ENCODE assay signal across 17 cellular contexts in genomic region chr3:192890348-192891335, GRCh38. TPM values are rescaled to one million over a fixed set of nuclear protein-coding genes. Genes with fewer than 3 reads are reported as not detected.
DNase-seq lines count a peak whose midpoint lies in the region; ATAC-seq, FAIRE-seq and TF ChIP-seq lines count a peak whose summit lies in the region.
"Had no signal": no experiment of that assay in that cellular context is flagged by ENCODE, and none has a peak within 500 bp of the region (broad histone marks: within the 10 kb centered on the region; RNA-seq: fewer than 3 reads in every experiment).

No MANE protein-coding gene starts in this region.

- H4K8ac ChIP-seq in H9 (replicated peaks; ENCODE audit: insufficient read length, low read depth, low read length) = no peak overlapping the region

- TF ChIP-seq CTCF in Calu3 (IDR thresholded peaks at IDR 0.05; ENCODE audit: unreplicated experiment) (no peak), H9 (conservative IDR thresholded peaks at IDR 0.05) (no peak), foreskin keratinocyte (conservative IDR thresholded peaks at IDR 0.05) (no peak), HepG2 (CRISPR knock-in tag; IDR thresholded peaks at IDR 0.05) (no peak)

- TF ChIP-seq RAD21 in HepG2 (CRISPR knock-in tag; IDR thresholded peaks at IDR 0.05) = no peak

- H3K79me1 ChIP-seq in H9 (ENCODE audit: insufficient read depth, low read depth, low read length, poor library complexity, severe bottlenecking) = peaks cover 3% of the 10 kb centered on the region

- no peak overlapping the region for H3K4me3 ChIP-seq in HepG2 (replicated peaks in 1 of 3; ENCODE audit: insufficient read depth in 1 of 3, low read depth in 2 of 3, low read length in 3 of 3)
- H3K4me3 ChIP-seq: dorsolateral prefrontal cortex, lower lobe of right lung, sigmoid colon, stomach had no signal

- in situ Hi-C loops in HepG2 (cut with HindIII; ENCODE audit: extremely low pct_ligation_motif_present, low pct_unique_long_range_greater_than_20kb) = no loop called here

- H3K4me2 ChIP-seq in H9 (ENCODE audit: insufficient read depth, insufficient read length, low read length) (no peak overlapping the region), HepG2 (ENCODE audit: low read depth, low read length) (no peak overlapping the region)

- H3K4me1 Mint-ChIP-seq in Calu3 (ENCODE audit: low read depth, unreplicated experiment) (peaks cover 99% of the 10 kb centered on the region), H9 (peaks cover 75% of the 10 kb centered on the region in 2 experiments)

- H3K9ac ChIP-seq in H9 (ENCODE audit: extremely low read depth, insufficient read length, low read length) (no peak overlapping the region), HepG2 (ENCODE audit: insufficient read depth, low read depth, low read length) (no peak overlapping the region)

- H3K9me3 Mint-ChIP-seq in Calu3 (ENCODE audit: low read depth, unreplicated experiment) (no peaks in the 10 kb centered on the region), H9 (no peaks in the 10 kb centered on the region; a peak in 1 of 5 replicates)

- no peaks in the 10 kb centered on the region for H3K23me2 ChIP-seq in H9 (ENCODE audit: insufficient read length, low read depth, low read length, poor library complexity, severe bottlenecking)

- H3K27me3 ChIP-seq in H9 (ENCODE audit: insufficient read depth, low read length) (no peaks in the 10 kb centered on the region), foreskin keratinocyte (no peaks in the 10 kb centered on the region), HepG2 (ENCODE audit: control insufficient read depth in 1 of 2, insufficient read depth in 2 of 2, low read length in 2 of 2) (no peaks in the 10 kb centered on the region)
- H3K27me3 ChIP-seq: dorsolateral prefrontal cortex, sigmoid colon, stomach had no signal

- POLR2A ChIA-PET in HepG2 (lab: Yijun Ruan, JAX) = no interaction called here

- DNase-seq in Calu3 (no peak), H9 (no peak), RCC 7860 (ENCODE audit: low spot score) (no peak), foreskin keratinocyte (no peak), erythroblast (lab: John Stamatoyannopoulos, UW) (no peak), HepG2 (ENCODE audit: low spot score) (no peak), AG08395 (ENCODE audit: low spot score) (no peak)
- DNase-seq: activated CD4-positive, alpha-beta T cell treated with anti-CD3 and anti-CD28 coated beads for 1 hour; activated T-cell treated with anti-CD3 and anti-CD28 coated beads, Interleukin-2, amount 50 U/mL, for 48 hours; aorta; C1 segment of cervical spinal cord; dorsolateral prefrontal cortex; lower lobe of right lung; NCI-H2029; sigmoid colon; stomach had no signal

- TF ChIP-seq EP300 in HepG2 (IDR thresholded peaks at IDR 0.05; ENCODE audit: low read depth in 2 of 2, low read length in 2 of 2) (no peak), HepG2 (CRISPR knock-in tag; IDR thresholded peaks at IDR 0.05; ENCODE audit: borderline replicate concordance) (no peak)

- H4K5ac ChIP-seq in H9 (ENCODE audit: insufficient read length, low read depth, low read length) = no peak overlapping the region

- H3K18ac ChIP-seq in H9 (ENCODE audit: insufficient read length, low read depth, low read length) = no peak overlapping the region

- H3K4me1 ChIP-seq in H9 (ENCODE audit: insufficient read depth, low read length) (peaks cover 23% of the 10 kb centered on the region), foreskin keratinocyte (peaks cover 56% of the 10 kb centered on the region), HepG2 (ENCODE audit: insufficient read depth, low read length) (peaks cover 64% of the 10 kb centered on the region)

- no peak overlapping the region for H4K91ac ChIP-seq in H9 (ENCODE audit: insufficient read length, low read depth, low read length)

- no peaks in the 10 kb centered on the region for H3K36me3 ChIP-seq in HepG2 (replicated peaks in 1 of 2; ENCODE audit: control insufficient read depth in 1 of 2, insufficient read depth in 2 of 2, low read length in 2 of 2)
- H3K36me3 ChIP-seq: lower lobe of right lung, sigmoid colon, stomach had no signal

- H3K23ac ChIP-seq in H9 (ENCODE audit: insufficient read length, low read depth, low read length) = no peak overlapping the region

- H3K27me3 Mint-ChIP-seq in Calu3 (ENCODE audit: unreplicated experiment) = no peaks in the 10 kb centered on the region
- H3K27me3 Mint-ChIP-seq in H9 (ENCODE audit: low read depth) = no peaks in the 10 kb centered on the region

- no peak overlapping the region for H3K56ac ChIP-seq in H9 (ENCODE audit: insufficient read length, low read depth, low read length)

- intact Hi-C loops in Calu3 (cut with micrococcal nuclease; ENCODE audit: unreplicated experiment) (no loop called here), HepG2 (cut with micrococcal nuclease; ENCODE audit: unreplicated experiment) (loop anchor here (10.0 kb wide), 1 partner anchor 704 kb away; the partner anchor contains the start of gene OPA1)

- H3K27ac ChIP-seq in H9 (ENCODE audit: insufficient read length, low read depth, low read length) (no peak overlapping the region), foreskin keratinocyte (peak overlapping the region; percentile 97), HepG2 (ENCODE audit: extremely low read length, insufficient read depth, low read length) (no peak overlapping the region)
- H3K27ac ChIP-seq: dorsolateral prefrontal cortex, lower lobe of right lung had no signal

- no peaks in the 10 kb centered on the region for H4K20me1 ChIP-seq in H9 (ENCODE audit: control insufficient read depth, insufficient read depth, insufficient read length)
- no peaks in the 10 kb centered on the region for H4K20me1 ChIP-seq in HepG2 (ENCODE audit: insufficient read depth, low read length)

- CTCF ChIA-PET in Calu3 (lab: Charles Lee) = interaction anchor here (0.7 to 2.8 kb wide), 8 partner anchors 9 to 567 kb away, joined by 3 to 35 read pairs (median 3); partner anchors contain the start of gene MB21D2
- CTCF ChIA-PET in HepG2 (lab: Yijun Ruan, JAX; ENCODE audit: low intra/inter-chr PET ratio, low total read pairs) = no interaction called here

- no peak overlapping the region for H2BK12ac ChIP-seq in H9 (ENCODE audit: insufficient read length, low read depth, low read length)

- BruUV-seq in Calu3 (replicated peaks; lab: Mats Ljungman, UMichigan) (no TSS peak), HepG2 (replicated peaks; lab: Mats Ljungman, UMichigan) (no TSS peak)

- FAIRE-seq in RCC 7860 (lab: Jason Lieb, UNC) = peak; percentile 10
- FAIRE-seq in HepG2 (lab: Jason Lieb, UNC) = no peak

- H2BK20ac ChIP-seq in H9 (ENCODE audit: low read depth, low read length, poor library complexity, severe bottlenecking) = no peak overlapping the region

- no peak overlapping the region for H2AK5ac ChIP-seq in H9 (ENCODE audit: insufficient read length, low read length)

- H3K14ac ChIP-seq in H9 (ENCODE audit: insufficient read depth, low read length) = no peak overlapping the region

- peak overlapping the region; percentile 88 for H3K27ac Mint-ChIP-seq in Calu3 (ENCODE audit: unreplicated experiment)
- H3K27ac Mint-ChIP-seq in H9 = peak overlapping the region; percentile 10 to 54 (median 49); a peak in 3 of 7 replicates

- no peak overlapping the region for H3T11ph ChIP-seq in H9 (ENCODE audit: low read length)

- peaks cover 14% of the 10 kb centered on the region; the same call in 1 of the 2 replicates for H3K79me2 ChIP-seq in H9 (ENCODE audit: insufficient read depth, low read length)
- H3K79me2 ChIP-seq in HepG2 (ENCODE audit: insufficient read depth, low read length) = no peaks in the 10 kb centered on the region

- no peak overlapping the region for H3K4ac ChIP-seq in H9 (ENCODE audit: low read depth, low read length)

- H3K36me3 Mint-ChIP-seq in Calu3 (ENCODE audit: insufficient read depth, unreplicated experiment) = peaks cover 54% of the 10 kb centered on the region
- H3K36me3 Mint-ChIP-seq in H9 (ENCODE audit: insufficient read depth in 1 of 3, low read depth in 3 of 3) = no peaks in the 10 kb centered on the region; a peak in 1 of 7 replicates

- TF ChIP-seq POLR2A in erythroblast (IDR thresholded peaks at IDR 0.05; ENCODE audit: low read length) (no peak), HepG2 (IDR thresholded peaks at IDR 0.05; ENCODE audit: insufficient read depth in 1 of 2, low read depth in 2 of 2, low read length in 2 of 2) (no peak)

- no peak overlapping the region for H2BK120ac ChIP-seq in H9 (ENCODE audit: low read depth, low read length, poor library complexity, severe bottlenecking)

- no peak for ATAC-seq in foreskin keratinocyte
- ATAC-seq in HepG2 = no peak
- no peak for ATAC-seq in GM18907 (IDR thresholded peaks at IDR 0.05; ENCODE audit: unreplicated experiment)
- ATAC-seq: lower lobe of right lung had no signal

- H3K9me3 ChIP-seq in H9 (ENCODE audit: control insufficient read depth, low read depth, low read length) (no peaks in the 10 kb centered on the region), HepG2 (ENCODE audit: low read length) (no peaks in the 10 kb centered on the region)
- H3K9me3 ChIP-seq: lower lobe of right lung, sigmoid colon, stomach had no signal

- no peak overlapping the region for H2BK5ac ChIP-seq in H9 (ENCODE audit: insufficient read length, low read length)

- no peak overlapping the region for H2AFZ ChIP-seq in H9 (ENCODE audit: low read length)
- H2AFZ ChIP-seq in HepG2 (ENCODE audit: low read length) = no peak overlapping the region

- H2BK15ac ChIP-seq in H9 (ENCODE audit: low read depth, low read length) = no peak overlapping the region

- no CpG with 5 or more reads among the region's 13 CpGs for WGBS in H9 (ENCODE audit: extremely low coverage, insufficient read length, low lambda C conversion rate)
- 91% methylated on average over 13 of the region's 13 CpGs for WGBS in HepG2 (ENCODE audit: low lambda C conversion rate)

- H3K4me3 Mint-ChIP-seq in Calu3 (ENCODE audit: low read depth, unreplicated experiment) = peak overlapping the region; percentile 28
- no peak overlapping the region for H3K4me3 Mint-ChIP-seq in H9

RNA-seq across cellular contexts. Expression of gene MB21D2, which starts 27.0 kb away (rescaled TPM):
- total RNA-seq in Calu3 (2022) (11.9 and 12.6 TPM in 2 replicates), H9 (2021) (19.1 and 20.8 TPM in 2 replicates), foreskin keratinocyte (16.4 and 16.5 TPM in 2 replicates), HepG2 (2016; rRNA removed; fragmentation: Illumina TruSeq; extraction: Trizol) (1.6 and 2.8 TPM in 2 replicates)
- polyA plus RNA-seq in foreskin keratinocyte (6.9 and 8.2 TPM in 2 replicates), HepG2 (2011; rRNA removed) (0.85 and 0.90 TPM in 2 replicates)
- total RNA-seq in HepG2 (2016; cell fraction: cytosol; rRNA removed; fragmentation: Illumina TruSeq; extraction: Trizol; ENCODE audit: low read depth) = 0.26 and 0.40 TPM in 2 replicates
- 2.0 and 2.4 TPM in 2 replicates for total RNA-seq in HepG2 (2016; cell fraction: insoluble cytoplasmic fraction; rRNA removed; fragmentation: Illumina TruSeq; extraction: Trizol)
- total RNA-seq in HepG2 (2016; cell fraction: membrane; rRNA removed; fragmentation: Illumina TruSeq; extraction: Trizol) = 0.93 and 1.1 TPM in 2 replicates
- 1.3 and 1.9 TPM in 2 replicates for total RNA-seq in HepG2 (2016; cell fraction: nucleus; rRNA removed; fragmentation: Illumina TruSeq; extraction: Trizol)
- polyA plus RNA-seq in HepG2 (2011; cell fraction: cytosol; rRNA removed) = 0.62 and 0.71 TPM in 2 replicates
- polyA plus RNA-seq in HepG2 (2011; cell fraction: nucleus; rRNA removed) = 0.37 and 0.73 TPM in 2 replicates
- polyA plus RNA-seq in HepG2 (2012) = 0.79 and 0.98 TPM in 2 replicates
- polyA plus RNA-seq in HepG2 (2016; cell fraction: cytosol; fragmentation: Illumina TruSeq; extraction: Trizol; ENCODE audit: low read depth) = 0.07 and 0.15 TPM in 2 replicates
- 1.9 TPM in 2 replicates for polyA plus RNA-seq in HepG2 (2016; cell fraction: insoluble cytoplasmic fraction; fragmentation: Illumina TruSeq; extraction: Trizol; ENCODE audit: low read depth)
- polyA plus RNA-seq in HepG2 (2016; cell fraction: membrane; fragmentation: Illumina TruSeq; extraction: Trizol; ENCODE audit: low read depth) = 0.37 and 0.52 TPM in 2 replicates
- 1.1 and 1.4 TPM in 2 replicates for polyA plus RNA-seq in HepG2 (2016; cell fraction: nucleus; fragmentation: Illumina TruSeq; extraction: Trizol; ENCODE audit: insufficient read depth, low read depth)
- 2.4 and 4.8 TPM in 2 replicates for polyA minus RNA-seq in HepG2 (2011; rRNA and poly(A)+ RNA removed; ENCODE audit: low replicate concordance)
- polyA minus RNA-seq in HepG2 (2011; cell fraction: cytosol; rRNA and poly(A)+ RNA removed) = 0.97 and 1.3 TPM in 2 replicates
- 2.4 and 3.6 TPM in 2 replicates for polyA minus RNA-seq in HepG2 (2011; cell fraction: nucleus; rRNA and poly(A)+ RNA removed)
